ENCODE assay signal across 1 cellular context in genomic region chr2:169824373-169825333, GRCh38.
TF ChIP-seq lines count a peak whose summit lies in the region.

Gene METTL5, minus strand, starts transcription at chr2:169824905. Its CDS starts 308 bp downstream, at chr2:169824597.

TF ChIP-seq in K562, 482 proteins besides CTCF, POLR2A, EP300 and RAD21 (continued from another document and continues in another):
- TF ChIP-seq ZNF277 (CRISPR knock-in tag; IDR thresholded peaks at IDR 0.05; ENCODE audit: borderline replicate concordance) (no peak), ETV1 (tag; conservative IDR thresholded peaks at IDR 0.05; ENCODE audit: low read depth) (peak; percentile 64), ZNF174 (CRISPR knock-in tag; IDR thresholded peaks at IDR 0.05) (no peak), PRDM10 (IDR thresholded peaks at IDR 0.05; ENCODE audit: partially characterized antibody) (no peak), MLLT1 (IDR thresholded peaks at IDR 0.05) (peak; percentile 17 to 75; a peak in 2 of 4 replicates), ZBTB43 (CRISPR knock-in tag; IDR thresholded peaks at IDR 0.05) (no peak), SLC30A9 (CRISPR knock-in tag; IDR thresholded peaks at IDR 0.05) (peak; percentile 78; the same call in 1 of the 2 replicates), ETV6 (IDR thresholded peaks at IDR 0.05; ENCODE audit: borderline replicate concordance in 1 of 2, low read depth in 2 of 2, low read length in 1 of 2) (0 out of 4 replicates have a peak, but pooled peaks have one; percentile 9 to 36), ETV6 (CRISPR knock-in tag; IDR thresholded peaks at IDR 0.05; ENCODE audit: borderline replicate concordance) (peak; percentile 91; the same call in 1 of the 2 replicates), ZNF197 (CRISPR knock-in tag; IDR thresholded peaks at IDR 0.05; ENCODE audit: low read depth) (peak; percentile 71; the same call in 1 of the 2 replicates), ZNF134 (CRISPR knock-in tag; conservative IDR thresholded peaks at IDR 0.05) (no peak), ETV5 (CRISPR knock-in tag; IDR thresholded peaks at IDR 0.05; ENCODE audit: low read depth) (peak; percentile 97), CTCFL (IDR thresholded peaks at IDR 0.05; ENCODE audit: borderline replicate concordance, insufficient read depth, low read depth, low read length, poor library complexity, severe bottlenecking) (peak; percentile 90), KDM4B (IDR thresholded peaks at IDR 0.05; ENCODE audit: borderline replicate concordance in 2 of 2, low read depth in 1 of 2) (peak in 1 of 2 experiments; percentile 42; a peak in 1 of 4 replicates), TAF1 (IDR thresholded peaks at IDR 0.05; ENCODE audit: control insufficient read depth, extremely low read depth, insufficient read depth, low read length, severe bottlenecking) (peak; percentile 86), RBM17 (IDR thresholded peaks at IDR 0.05; ENCODE audit: borderline replicate concordance, low read depth, low read length) (no peak), ZFP36 (IDR thresholded peaks at IDR 0.05; ENCODE audit: low read depth, low read length, partially characterized antibody) (peak; percentile 28), SRSF3 (IDR thresholded peaks at IDR 0.05; ENCODE audit: insufficient read depth, low read length) (no peak), CREB1 (IDR thresholded peaks at IDR 0.05) (peak; percentile 76), CREB1 (CRISPR knock-in tag; IDR thresholded peaks at IDR 0.05) (peak; percentile 72), SNAPC5 (CRISPR knock-in tag; IDR thresholded peaks at IDR 0.05) (no peak), HDAC1 (IDR thresholded peaks at IDR 0.05) (peak in 1 of 2 experiments; percentile 76; a peak in 2 of 4 replicates), ATF7 (IDR thresholded peaks at IDR 0.05) (peak; percentile 83), IRF2 (CRISPR knock-in tag; IDR thresholded peaks at IDR 0.05) (peak; percentile 72; the same call in 1 of the 2 replicates), PTTG1 (tag; IDR thresholded peaks at IDR 0.05; ENCODE audit: low read depth) (no peak), DLX4 (CRISPR knock-in tag; IDR thresholded peaks at IDR 0.05) (no peak), ESRRA (IDR thresholded peaks at IDR 0.05; ENCODE audit: borderline replicate concordance, low read depth) (peak; percentile 78; the same call in 1 of the 2 replicates), HMGN3 (IDR thresholded peaks at IDR 0.05; ENCODE audit: borderline replicate concordance, extremely low read depth, insufficient read length, low read depth, low read length) (peak; percentile 92), HCFC1 (IDR thresholded peaks at IDR 0.05; ENCODE audit: low read depth, low read length) (peak; percentile 70), NR2C2 (CRISPR knock-in tag; IDR thresholded peaks at IDR 0.05) (peak; percentile 16; the same call in 1 of the 2 replicates), NR2C2 (tag; IDR thresholded peaks at IDR 0.05) (peak; percentile 50), HLTF (IDR thresholded peaks at IDR 0.05) (no peak), MIER1 (IDR thresholded peaks at IDR 0.05; ENCODE audit: low read depth) (0 out of 2 replicates have a peak, but pooled peaks have one; percentile 37), ZNF175 (CRISPR knock-in tag; IDR thresholded peaks at IDR 0.05; ENCODE audit: low read depth) (no peak; the same call in 1 of the 2 replicates), ATF1 (CRISPR knock-in tag; IDR thresholded peaks at IDR 0.05) (no peak), ATF1 (tag; IDR thresholded peaks at IDR 0.05) (peak; percentile 85), HDAC6 (IDR thresholded peaks at IDR 0.05; ENCODE audit: low read depth, low read length) (no peak), NCOA6 (IDR thresholded peaks at IDR 0.05) (0 out of 2 replicates have a peak, but pooled peaks have one; percentile 29), ZNF395 (CRISPR knock-in tag; IDR thresholded peaks at IDR 0.05) (peak; percentile 77; the same call in 1 of the 2 replicates), JUN (IDR thresholded peaks at IDR 0.05; ENCODE audit: borderline replicate concordance, low read depth, low read length) (peak; percentile 77), JUN (CRISPR knock-in tag; IDR thresholded peaks at IDR 0.05; ENCODE audit: borderline replicate concordance) (peak; percentile 91; the same call in 1 of the 2 replicates), CBFA2T2 (conservative IDR thresholded peaks at IDR 0.05) (no peak), MYNN (IDR thresholded peaks at IDR 0.05) (no peak), MYNN (CRISPR knock-in tag; IDR thresholded peaks at IDR 0.05) (no peak), USF1 (CRISPR knock-in tag; IDR thresholded peaks at IDR 0.05) (peak; percentile 28), HDAC2 (IDR thresholded peaks at IDR 0.05) (peak; percentile 49; the same call in 1 of the 2 replicates), SP2 (IDR thresholded peaks at IDR 0.05; ENCODE audit: extremely low read depth, low read depth, low read length, poor library complexity, severe bottlenecking) (peak; percentile 42), PKNOX1 (IDR thresholded peaks at IDR 0.05) (0 out of 2 replicates have a peak, but pooled peaks have one; percentile 6), MECOM (CRISPR knock-in tag; IDR thresholded peaks at IDR 0.05) (no peak), TEAD1 (CRISPR knock-in tag; IDR thresholded peaks at IDR 0.05) (peak in 1 of 2 experiments; percentile 92; a peak in 2 of 4 replicates), EP400 (IDR thresholded peaks at IDR 0.05) (peak; percentile 79)
